Comparison of ENCODE assay signal across 8 cellular contexts in genomic region chr14:64503184-64503433, GRCh38. TPM values are rescaled to one million over a fixed set of nuclear protein-coding genes. Genes with fewer than 3 reads are reported as not detected.
A peak's percentile ranks its signal among the peaks of the same experiment; 100 is the strongest.
DNase-seq lines count a peak whose midpoint lies in the region; ATAC-seq, FAIRE-seq and TF ChIP-seq lines count a peak whose summit lies in the region.

No MANE protein-coding gene starts in this region.

- H3K36me3 Mint-ChIP-seq in activated CD4-positive, alpha-beta T cell treated with anti-CD3 and anti-CD28 coated beads, Interleukin-2, amount 10 ng/mL, durations not matched to agents 24 days and 14 days (ENCODE audit: low read depth), result peaks cover 38% of the 10 kb centered on the region
- H3K36me3 Mint-ChIP-seq in WTC11, result peaks cover 5% of the 10 kb centered on the region

- no peak for DNase-seq in activated CD4-positive, alpha-beta T cell treated with anti-CD3 and anti-CD28 coated beads, Interleukin-2, amount 10 ng/mL, durations not matched to agents 24 days and 14 days
- DNase-seq in activated CD4-positive, alpha-beta T cell treated with anti-CD3 and anti-CD28 coated beads for 1 hour, result no peak
- DNase-seq in WTC11 (ENCODE audit: low spot score) (no peak), left ventricle myocardium inferior (no peak), small intestine (no peak), omental fat pad (ENCODE audit: low spot score) (no peak), SIG-M5 (lab: John Stamatoyannopoulos, UW) (no peak)

- TF ChIP-seq CTCF in WTC11 (IDR thresholded peaks at IDR 0.05), result no peak
- no peak for TF ChIP-seq CTCF in left ventricle myocardium inferior (IDR thresholded peaks at IDR 0.05; ENCODE audit: borderline replicate concordance)
- TF ChIP-seq CTCF in omental fat pad (IDR thresholded peaks at IDR 0.05), result no peak

- intact Hi-C loops in activated CD4-positive, alpha-beta T cell treated with anti-CD3 and anti-CD28 coated beads, Interleukin-2, amount 10 ng/mL, durations not matched to agents 24 days and 14 days (cut with micrococcal nuclease), result loop anchor here (1.0 to 5.0 kb wide), 5 partner anchors 8 to 165 kb away; partner anchors contain the start of genes AKAP5, HSPA2 and MTHFD1
- intact Hi-C loops in left ventricle myocardium inferior (cut with micrococcal nuclease), result no loop called here

- peak overlapping the region; percentile 96 for H3K27ac Mint-ChIP-seq in activated CD4-positive, alpha-beta T cell treated with anti-CD3 and anti-CD28 coated beads, Interleukin-2, amount 10 ng/mL, durations not matched to agents 24 days and 14 days
- H3K27ac Mint-ChIP-seq in WTC11, result peak overlapping the region; percentile 96

- peak overlapping the region; percentile 95 for H3K4me3 ChIP-seq in left ventricle myocardium inferior
- peak overlapping the region; percentile 91 to 92 for H3K4me3 ChIP-seq in small intestine (ENCODE audit: low read depth in 1 of 2, low read length in 2 of 2)

- H3K27ac ChIP-seq in left ventricle myocardium inferior (replicated peaks) (peak overlapping the region; percentile 100), small intestine (ENCODE audit: low read depth in 1 of 2, low read length in 1 of 2) (peak overlapping the region; percentile 98 to 100)

- H3K36me3 ChIP-seq in left ventricle myocardium inferior (no peaks in the 10 kb centered on the region), small intestine (ENCODE audit: control insufficient read depth in 2 of 2, insufficient read depth in 2 of 2, low read length in 2 of 2) (no peaks in the 10 kb centered on the region)

- no peaks in the 10 kb centered on the region for H3K27me3 ChIP-seq in left ventricle myocardium inferior (ENCODE audit: low read depth)
- H3K27me3 ChIP-seq in small intestine (ENCODE audit: control insufficient read depth in 2 of 2, insufficient read depth in 2 of 2, low read length in 2 of 2), result no peaks in the 10 kb centered on the region

- H3K9me3 ChIP-seq in left ventricle myocardium inferior (replicated peaks), result no peaks in the 10 kb centered on the region
- H3K9me3 ChIP-seq in small intestine (ENCODE audit: control insufficient read depth, low read depth), result no peaks in the 10 kb centered on the region

- H3K27me3 Mint-ChIP-seq in activated CD4-positive, alpha-beta T cell treated with anti-CD3 and anti-CD28 coated beads, Interleukin-2, amount 10 ng/mL, durations not matched to agents 24 days and 14 days, result peaks cover 1% of the 10 kb centered on the region
- H3K27me3 Mint-ChIP-seq in WTC11 (ENCODE audit: low read depth), result no peaks in the 10 kb centered on the region

- no peak for FAIRE-seq in small intestine (lab: Jason Lieb, UNC)

- peaks cover 51% of the 10 kb centered on the region for H3K4me1 Mint-ChIP-seq in activated CD4-positive, alpha-beta T cell treated with anti-CD3 and anti-CD28 coated beads, Interleukin-2, amount 10 ng/mL, durations not matched to agents 24 days and 14 days
- H3K4me1 Mint-ChIP-seq in WTC11, result peaks cover 46% of the 10 kb centered on the region

- peak overlapping the region; percentile 94 for H3K4me3 Mint-ChIP-seq in activated CD4-positive, alpha-beta T cell treated with anti-CD3 and anti-CD28 coated beads, Interleukin-2, amount 10 ng/mL, durations not matched to agents 24 days and 14 days
- H3K4me3 Mint-ChIP-seq in WTC11, result peak overlapping the region; percentile 81

- H3K4me1 ChIP-seq in left ventricle myocardium inferior, result peaks cover 90% of the 10 kb centered on the region
- H3K4me1 ChIP-seq in small intestine (ENCODE audit: control insufficient read depth in 2 of 2, insufficient read depth in 1 of 2, low read depth in 1 of 2, low read length in 1 of 2), result peaks cover 4 to 24% of the 10 kb centered on the region in 2 donors

- H3K9me3 Mint-ChIP-seq in activated CD4-positive, alpha-beta T cell treated with anti-CD3 and anti-CD28 coated beads, Interleukin-2, amount 10 ng/mL, durations not matched to agents 24 days and 14 days, result no peaks in the 10 kb centered on the region
- no peaks in the 10 kb centered on the region for H3K9me3 Mint-ChIP-seq in WTC11

- CTCF ChIA-PET in WTC11 (lab: Charles Lee), result interaction anchor here (3.3 kb wide), 1 partner anchor 8 kb away, joined by 10 read pairs; no protein-coding TSS in a partner anchor

- POLR2A ChIA-PET in WTC11 (lab: Charles Lee), result interaction anchor here (0.5 to 2.8 kb wide), 4 partner anchors 18 to 972 kb away, joined by 3 to 10 read pairs (median 4); partner anchors contain the start of genes HSPA2 and MTHFD1

- 0 to 1% (median 0%) methylated on average over 21 of the region's 21 CpGs for WGBS in small intestine, 3 donors

- ATAC-seq in WTC11, result no peak
- no peak for ATAC-seq in omental fat pad (ENCODE audit: low FRiP score)
- no peak for ATAC-seq in HG03354 (IDR thresholded peaks at IDR 0.05; ENCODE audit: poor library complexity, severe bottlenecking, unreplicated experiment)

TF ChIP-seq in WTC11, 78 proteins besides CTCF, POLR2A, EP300 and RAD21 (continues in another document):
- TF ChIP-seq ZNF512 (CRISPR knock-in tag; IDR thresholded peaks at IDR 0.05; ENCODE audit: borderline replicate concordance) (no peak), MYBL2 (CRISPR knock-in tag; IDR thresholded peaks at IDR 0.05) (no peak), MXD4 (CRISPR knock-in tag; IDR thresholded peaks at IDR 0.05; ENCODE audit: borderline replicate concordance) (no peak), ZNF416 (CRISPR knock-in tag; IDR thresholded peaks at IDR 0.05) (no peak)

RNA-seq across cellular contexts. Expression of gene ZBTB25, which starts 0.5 kb away (rescaled TPM):
- total RNA-seq in activated CD4-positive, alpha-beta T cell treated with anti-CD3 and anti-CD28 coated beads, Interleukin-2, amount 10 ng/mL, durations not matched to agents 24 days and 14 days, result 21.8 and 22.2 TPM in 2 replicates
- total RNA-seq in WTC11 (2021) (11.9 to 14.0 TPM (median 13.1 TPM) in 3 replicates), left ventricle myocardium inferior (20.8 TPM), omental fat pad (10 to 100 TPM in 1 of 4 donors, 1 to 10 TPM in 3; 5.5 to 12.3 (median 8.6) TPM)
- polyA plus RNA-seq in small intestine, result 1 to 10 TPM in 1 of 3 donors, under 1 TPM in 2; 0.81 to 2.5 (median 0.89) TPM

RNA-seq across cellular contexts. Expression of gene ZBTB1, which starts 1.5 kb away (rescaled TPM):
- 45.4 and 46.5 TPM in 2 replicates for total RNA-seq in activated CD4-positive, alpha-beta T cell treated with anti-CD3 and anti-CD28 coated beads, Interleukin-2, amount 10 ng/mL, durations not matched to agents 24 days and 14 days
- total RNA-seq in WTC11 (2021) (24.7 to 32.5 TPM (median 31.7 TPM) in 3 replicates), left ventricle myocardium inferior (25.9 TPM), omental fat pad (10 to 100 TPM; 35.9 to 54.2 (median 43.7) TPM)
- polyA plus RNA-seq in small intestine, result 10 to 100 TPM in 1 of 3 donors, 1 to 10 TPM in 2; 6.2 to 13.2 (median 8.5) TPM

RNA-seq across cellular contexts. Expression of gene HSPA2, which starts 37.4 kb away (rescaled TPM):
- 8.1 TPM in 2 replicates for total RNA-seq in activated CD4-positive, alpha-beta T cell treated with anti-CD3 and anti-CD28 coated beads, Interleukin-2, amount 10 ng/mL, durations not matched to agents 24 days and 14 days
- total RNA-seq in WTC11 (2021) (30.2 to 43.9 TPM (median 40.7 TPM) in 3 replicates), left ventricle myocardium inferior (34.0 TPM), omental fat pad (10 to 100 TPM in 3 of 4 donors, 1 to 10 TPM in 1; 4.7 to 23.4 (median 17.5) TPM)
- polyA plus RNA-seq in small intestine, result 10 to 100 TPM in 1 of 3 donors, 1 to 10 TPM in 2; 1.4 to 10.6 (median 1.8) TPM

RNA-seq across cellular contexts. Expression of gene AKAP5, which starts 37.8 kb away (rescaled TPM):
- total RNA-seq in activated CD4-positive, alpha-beta T cell treated with anti-CD3 and anti-CD28 coated beads, Interleukin-2, amount 10 ng/mL, durations not matched to agents 24 days and 14 days, result 0.90 and 0.98 TPM in 2 replicates
- total RNA-seq in WTC11 (2021) (2.8 to 3.0 TPM (median 3.0 TPM) in 3 replicates), left ventricle myocardium inferior (0.19 TPM), omental fat pad (1 to 10 TPM in 1 of 4 donors, under 1 TPM in 3; 0.47 to 1.4 (median 0.66) TPM)
- polyA plus RNA-seq in small intestine, result under 1 TPM; 0.27 to 0.67 (median 0.49) TPM

RNA-seq across cellular contexts. Expression of gene PPP1R36, which starts 46.7 kb away (rescaled TPM):
- total RNA-seq in activated CD4-positive, alpha-beta T cell treated with anti-CD3 and anti-CD28 coated beads, Interleukin-2, amount 10 ng/mL, durations not matched to agents 24 days and 14 days, result 0.31 and 0.33 TPM in 2 replicates
- total RNA-seq in WTC11 (2021), result 0.55 to 0.70 TPM (median 0.64 TPM) in 3 replicates
- total RNA-seq in left ventricle myocardium inferior, result 0.36 TPM
- 1 to 10 TPM; 3.3 to 7.8 (median 6.5) TPM for polyA plus RNA-seq in small intestine
- total RNA-seq in omental fat pad, result 1 to 10 TPM in 3 of 4 donors, under 1 TPM in 1; 0.63 to 3.2 (median 2.1) TPM
